ENCODE assay signal across 8 cellular contexts in genomic region chr1:144551543-144552424, GRCh38. TPM values are rescaled to one million over a fixed set of nuclear protein-coding genes. Genes with fewer than 3 reads are reported as not detected.
DNase-seq lines count a peak whose midpoint lies in the region; ATAC-seq and TF ChIP-seq lines count a peak whose summit lies in the region.

No MANE protein-coding gene starts in this region.

- peak overlapping the region; percentile 49 for H3K4me3 ChIP-seq in HEK293 (ENCODE audit: low read depth, low read length)

- no peak for TF ChIP-seq CTCF in HEK293 (tag by site-specific recombination; IDR thresholded peaks at IDR 0.05)

- ATAC-seq in left lobe of liver, result peak; percentile 77
- ATAC-seq in HG03135 (IDR thresholded peaks at IDR 0.05; ENCODE audit: unreplicated experiment), result no peak

- CTCF ChIA-PET in HEK293 (lab: Yijun Ruan, JAX), result no interaction called here

- H3K36me3 ChIP-seq in HEK293 (ENCODE audit: control insufficient read depth in 2 of 2, insufficient read depth in 1 of 2, low read length in 2 of 2), result no peaks in the 10 kb centered on the region

- no peaks in the 10 kb centered on the region; the same call in 1 of the 2 replicates for H3K4me1 ChIP-seq in HEK293 (ENCODE audit: control insufficient read depth, insufficient read depth, low read length)

- POLR2A ChIA-PET in HEK293 (lab: Yijun Ruan, JAX), result interaction anchor here (0.6 to 1.9 kb wide), 3 partner anchors 9 to 140 kb away, joined by 4 to 12 read pairs (median 12); no protein-coding TSS in a partner anchor

- no peaks in the 10 kb centered on the region for H3K9me3 ChIP-seq in HEK293 (ENCODE audit: control insufficient read depth, insufficient read depth, low read depth, low read length)

- DNase-seq in GF-D8 (lab: John Stamatoyannopoulos, UW) (peak; percentile 63), NCI-H2107 (lab: John Stamatoyannopoulos, UW) (peak; percentile 55), dedifferentiated amniotic fluid mesenchymal stem cell (ENCODE audit: extremely low spot score) (peak; percentile 86), left lobe of liver (ENCODE audit: low spot score) (peak; percentile 66)
- DNase-seq in activated CD4-positive, alpha-beta T cell treated with anti-CD3 and anti-CD28 coated beads, Interleukin-2, amount 50 U/mL, for 24 hours (ENCODE audit: low read depth in 1 of 2, low spot score in 1 of 2), result peak; percentile 69 to 85
- peak; percentile 76 to 83 for DNase-seq in stimulated activated CD4-positive, alpha-beta T cell treated with anti-CD3 and anti-CD28 coated beads, Interleukin-2, amount 100 ng/mL, for 24 hours

- H3K27ac ChIP-seq in HEK293 (ENCODE audit: extremely low read depth, low read depth, low read length), result peak overlapping the region; percentile 99

TF ChIP-seq in HEK293, 187 proteins besides CTCF, POLR2A, EP300 and RAD21 (continues in another document):
- TF ChIP-seq ZNF701 (tag by site-specific recombination; IDR thresholded peaks at IDR 0.05) (no peak), YY1 (tag by site-specific recombination; IDR thresholded peaks at IDR 0.05) (peak; percentile 60; the same call in 1 of the 2 replicates), ZNF621 (tag by site-specific recombination; IDR thresholded peaks at IDR 0.05) (no peak), ZBTB49 (tag by site-specific recombination; IDR thresholded peaks at IDR 0.05; ENCODE audit: low read depth) (no peak), ZNF664 (tag by site-specific recombination; IDR thresholded peaks at IDR 0.05) (no peak), ZNF398 (tag by site-specific recombination; IDR thresholded peaks at IDR 0.05) (peak; percentile 42; the same call in 1 of the 2 replicates), EGR2 (tag by site-specific recombination; IDR thresholded peaks at IDR 0.05; ENCODE audit: low read depth) (no peak), ZNF19 (tag by site-specific recombination; IDR thresholded peaks at IDR 0.05; ENCODE audit: low read depth) (no peak), ZEB2 (tag by site-specific recombination; IDR thresholded peaks at IDR 0.05) (peak; percentile 95), ZNF24 (tag by site-specific recombination; IDR thresholded peaks at IDR 0.05) (peak; percentile 88), ZNF571 (tag by site-specific recombination; IDR thresholded peaks at IDR 0.05) (no peak), ZNF677 (tag by site-specific recombination; IDR thresholded peaks at IDR 0.05) (no peak), ZNF133 (tag by site-specific recombination; IDR thresholded peaks at IDR 0.05) (no peak), ZNF146 (tag by site-specific recombination; IDR thresholded peaks at IDR 0.05) (peak; percentile 66; the same call in 1 of the 2 replicates), ZSCAN16 (tag by site-specific recombination; IDR thresholded peaks at IDR 0.05) (0 out of 2 replicates have a peak, but pooled peaks have one; percentile 25), ZNF48 (tag by site-specific recombination; IDR thresholded peaks at IDR 0.05) (no peak), AEBP2 (tag by site-specific recombination; IDR thresholded peaks at IDR 0.05; ENCODE audit: borderline replicate concordance) (no peak), ZNF280C (tag by site-specific recombination; IDR thresholded peaks at IDR 0.05) (no peak), ZNF223 (tag by site-specific recombination; IDR thresholded peaks at IDR 0.05) (no peak), ZSCAN23 (tag by site-specific recombination; IDR thresholded peaks at IDR 0.05) (peak; percentile 39; the same call in 1 of the 2 replicates)
- TF ChIP-seq, protein P1, sequence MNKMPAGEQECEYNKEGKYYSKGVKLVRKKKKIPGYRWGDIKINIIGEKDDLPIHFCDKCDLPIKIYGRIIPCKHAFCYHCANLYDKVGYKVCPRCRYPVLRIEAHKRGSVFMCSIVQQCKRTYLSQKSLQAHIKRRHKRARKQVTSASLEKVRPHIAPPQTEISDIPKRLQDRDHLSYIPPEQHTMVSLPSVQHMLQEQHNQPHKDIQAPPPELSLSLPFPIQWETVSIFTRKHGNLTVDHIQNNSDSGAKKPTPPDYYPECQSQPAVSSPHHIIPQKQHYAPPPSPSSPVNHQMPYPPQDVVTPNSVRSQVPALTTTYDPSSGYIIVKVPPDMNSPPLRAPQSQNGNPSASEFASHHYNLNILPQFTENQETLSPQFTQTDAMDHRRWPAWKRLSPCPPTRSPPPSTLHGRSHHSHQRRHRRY (tag by site-specific recombination; IDR thresholded peaks at IDR 0.05), result no peak
- TF ChIP-seq, protein P2, sequence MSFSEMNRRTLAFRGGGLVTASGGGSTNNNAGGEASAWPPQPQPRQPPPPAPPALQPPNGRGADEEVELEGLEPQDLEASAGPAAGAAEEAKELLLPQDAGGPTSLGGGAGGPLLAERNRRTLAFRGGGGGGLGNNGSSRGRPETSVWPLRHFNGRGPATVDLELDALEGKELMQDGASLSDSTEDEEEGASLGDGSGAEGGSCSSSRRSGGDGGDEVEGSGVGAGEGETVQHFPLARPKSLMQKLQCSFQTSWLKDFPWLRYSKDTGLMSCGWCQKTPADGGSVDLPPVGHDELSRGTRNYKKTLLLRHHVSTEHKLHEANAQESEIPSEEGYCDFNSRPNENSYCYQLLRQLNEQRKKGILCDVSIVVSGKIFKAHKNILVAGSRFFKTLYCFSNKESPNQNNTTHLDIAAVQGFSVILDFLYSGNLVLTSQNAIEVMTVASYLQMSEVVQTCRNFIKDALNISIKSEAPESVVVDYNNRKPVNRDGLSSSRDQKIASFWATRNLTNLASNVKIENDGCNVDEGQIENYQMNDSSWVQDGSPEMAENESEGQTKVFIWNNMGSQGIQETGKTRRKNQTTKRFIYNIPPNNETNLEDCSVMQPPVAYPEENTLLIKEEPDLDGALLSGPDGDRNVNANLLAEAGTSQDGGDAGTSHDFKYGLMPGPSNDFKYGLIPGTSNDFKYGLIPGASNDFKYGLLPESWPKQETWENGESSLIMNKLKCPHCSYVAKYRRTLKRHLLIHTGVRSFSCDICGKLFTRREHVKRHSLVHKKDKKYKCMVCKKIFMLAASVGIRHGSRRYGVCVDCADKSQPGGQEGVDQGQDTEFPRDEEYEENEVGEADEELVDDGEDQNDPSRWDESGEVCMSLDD (tag by site-specific recombination; IDR thresholded peaks at IDR 0.05), result peak; percentile 97

RNA-seq across cellular contexts. Expression of gene PPIAL4F, which starts 40.9 kb away (rescaled TPM):
- total RNA-seq in left lobe of liver, result not detected
